ENCODE assay signal across 2 cellular contexts in the genomic region with DNA sequence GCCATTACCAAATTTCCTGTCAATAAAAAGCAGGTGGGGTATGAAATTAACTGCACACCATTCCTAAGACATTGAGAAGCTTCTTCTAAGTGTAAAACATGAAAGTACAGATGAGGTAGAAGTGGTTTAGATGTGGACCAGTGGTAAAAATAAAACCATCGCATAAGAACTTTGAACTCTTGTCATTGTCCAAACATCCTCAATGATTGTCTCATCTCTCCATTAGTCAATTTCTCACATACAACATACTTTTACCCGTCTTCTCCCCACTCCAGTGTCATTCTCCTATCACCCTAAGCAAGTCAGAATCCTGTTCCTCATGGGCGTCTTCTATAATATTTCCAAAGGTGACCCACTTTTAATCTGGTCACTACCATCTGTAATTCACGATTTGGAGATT.
TF ChIP-seq lines count a peak whose summit lies in the region.

No MANE protein-coding gene starts in this region.

TF ChIP-seq in K562, 482 proteins besides CTCF, POLR2A, EP300 and RAD21:
- TF ChIP-seq, protein P1, sequence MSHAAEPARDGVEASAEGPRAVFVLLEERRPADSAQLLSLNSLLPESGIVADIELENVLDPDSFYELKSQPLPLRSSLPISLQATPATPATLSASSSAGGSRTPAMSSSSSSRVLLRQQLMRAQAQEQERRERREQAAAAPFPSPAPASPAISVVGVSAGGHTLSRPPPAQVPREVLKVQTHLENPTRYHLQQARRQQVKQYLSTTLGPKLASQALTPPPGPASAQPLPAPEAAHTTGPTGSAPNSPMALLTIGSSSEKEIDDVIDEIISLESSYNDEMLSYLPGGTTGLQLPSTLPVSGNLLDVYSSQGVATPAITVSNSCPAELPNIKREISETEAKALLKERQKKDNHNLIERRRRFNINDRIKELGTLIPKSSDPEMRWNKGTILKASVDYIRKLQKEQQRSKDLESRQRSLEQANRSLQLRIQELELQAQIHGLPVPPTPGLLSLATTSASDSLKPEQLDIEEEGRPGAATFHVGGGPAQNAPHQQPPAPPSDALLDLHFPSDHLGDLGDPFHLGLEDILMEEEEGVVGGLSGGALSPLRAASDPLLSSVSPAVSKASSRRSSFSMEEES (CRISPR knock-in tag; IDR thresholded peaks at IDR 0.05), result no peak
- TF ChIP-seq SRSF3 (IDR thresholded peaks at IDR 0.05; ENCODE audit: insufficient read depth, low read length) (no peak), ZNF764 (CRISPR knock-in tag; IDR thresholded peaks at IDR 0.05; ENCODE audit: low read depth) (no peak), HOXB6 (CRISPR knock-in tag; IDR thresholded peaks at IDR 0.05; ENCODE audit: borderline replicate concordance) (no peak), ZNF551 (CRISPR knock-in tag; IDR thresholded peaks at IDR 0.05) (no peak), CAMTA2 (CRISPR knock-in tag; conservative IDR thresholded peaks at IDR 0.05) (no peak), GATAD2B (IDR thresholded peaks at IDR 0.05; ENCODE audit: borderline replicate concordance) (no peak), NRF1 (conservative IDR thresholded peaks at IDR 0.05 in 1 of 2, IDR thresholded peaks at IDR 0.05 in 1 of 2) (no peak), ZEB2 (IDR thresholded peaks at IDR 0.05) (no peak), JUND (IDR thresholded peaks at IDR 0.05; ENCODE audit: borderline replicate concordance, low read depth, low read length) (no peak), JUND (tag; IDR thresholded peaks at IDR 0.05; ENCODE audit: borderline replicate concordance, low read depth, low read length) (no peak)
- TF ChIP-seq, protein P2, sequence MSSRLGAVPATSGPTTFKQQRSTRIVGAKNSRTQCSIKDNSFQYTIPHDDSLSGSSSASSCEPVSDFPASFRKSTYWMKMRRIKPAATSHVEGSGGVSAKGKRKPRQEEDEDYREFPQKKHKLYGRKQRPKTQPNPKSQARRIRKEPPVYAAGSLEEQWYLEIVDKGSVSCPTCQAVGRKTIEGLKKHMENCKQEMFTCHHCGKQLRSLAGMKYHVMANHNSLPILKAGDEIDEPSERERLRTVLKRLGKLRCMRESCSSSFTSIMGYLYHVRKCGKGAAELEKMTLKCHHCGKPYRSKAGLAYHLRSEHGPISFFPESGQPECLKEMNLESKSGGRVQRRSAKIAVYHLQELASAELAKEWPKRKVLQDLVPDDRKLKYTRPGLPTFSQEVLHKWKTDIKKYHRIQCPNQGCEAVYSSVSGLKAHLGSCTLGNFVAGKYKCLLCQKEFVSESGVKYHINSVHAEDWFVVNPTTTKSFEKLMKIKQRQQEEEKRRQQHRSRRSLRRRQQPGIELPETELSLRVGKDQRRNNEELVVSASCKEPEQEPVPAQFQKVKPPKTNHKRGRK (tag; IDR thresholded peaks at IDR 0.05), result no peak
- TF ChIP-seq, protein P3, sequence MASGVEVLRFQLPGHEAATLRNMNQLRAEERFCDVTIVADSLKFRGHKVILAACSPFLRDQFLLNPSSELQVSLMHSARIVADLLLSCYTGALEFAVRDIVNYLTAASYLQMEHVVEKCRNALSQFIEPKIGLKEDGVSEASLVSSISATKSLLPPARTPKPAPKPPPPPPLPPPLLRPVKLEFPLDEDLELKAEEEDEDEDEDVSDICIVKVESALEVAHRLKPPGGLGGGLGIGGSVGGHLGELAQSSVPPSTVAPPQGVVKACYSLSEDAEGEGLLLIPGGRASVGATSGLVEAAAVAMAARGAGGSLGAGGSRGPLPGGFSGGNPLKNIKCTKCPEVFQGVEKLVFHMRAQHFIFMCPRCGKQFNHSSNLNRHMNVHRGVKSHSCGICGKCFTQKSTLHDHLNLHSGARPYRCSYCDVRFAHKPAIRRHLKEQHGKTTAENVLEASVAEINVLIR (CRISPR knock-in tag; IDR thresholded peaks at IDR 0.05), result no peak
- TF ChIP-seq, protein P4, sequence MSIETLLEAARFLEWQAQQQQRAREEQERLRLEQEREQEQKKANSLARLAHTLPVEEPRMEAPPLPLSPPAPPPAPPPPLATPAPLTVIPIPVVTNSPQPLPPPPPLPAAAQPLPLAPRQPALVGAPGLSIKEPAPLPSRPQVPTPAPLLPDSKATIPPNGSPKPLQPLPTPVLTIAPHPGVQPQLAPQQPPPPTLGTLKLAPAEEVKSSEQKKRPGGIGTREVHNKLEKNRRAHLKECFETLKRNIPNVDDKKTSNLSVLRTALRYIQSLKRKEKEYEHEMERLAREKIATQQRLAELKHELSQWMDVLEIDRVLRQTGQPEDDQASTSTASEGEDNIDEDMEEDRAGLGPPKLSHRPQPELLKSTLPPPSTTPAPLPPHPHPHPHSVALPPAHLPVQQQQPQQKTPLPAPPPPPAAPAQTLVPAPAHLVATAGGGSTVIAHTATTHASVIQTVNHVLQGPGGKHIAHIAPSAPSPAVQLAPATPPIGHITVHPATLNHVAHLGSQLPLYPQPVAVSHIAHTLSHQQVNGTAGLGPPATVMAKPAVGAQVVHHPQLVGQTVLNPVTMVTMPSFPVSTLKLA (conservative IDR thresholded peaks at IDR 0.05), result no peak
- TF ChIP-seq, protein P5, sequence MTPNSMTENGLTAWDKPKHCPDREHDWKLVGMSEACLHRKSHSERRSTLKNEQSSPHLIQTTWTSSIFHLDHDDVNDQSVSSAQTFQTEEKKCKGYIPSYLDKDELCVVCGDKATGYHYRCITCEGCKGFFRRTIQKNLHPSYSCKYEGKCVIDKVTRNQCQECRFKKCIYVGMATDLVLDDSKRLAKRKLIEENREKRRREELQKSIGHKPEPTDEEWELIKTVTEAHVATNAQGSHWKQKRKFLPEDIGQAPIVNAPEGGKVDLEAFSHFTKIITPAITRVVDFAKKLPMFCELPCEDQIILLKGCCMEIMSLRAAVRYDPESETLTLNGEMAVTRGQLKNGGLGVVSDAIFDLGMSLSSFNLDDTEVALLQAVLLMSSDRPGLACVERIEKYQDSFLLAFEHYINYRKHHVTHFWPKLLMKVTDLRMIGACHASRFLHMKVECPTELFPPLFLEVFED (CRISPR knock-in tag; conservative IDR thresholded peaks at IDR 0.05), result no peak
- TF ChIP-seq, protein P6, sequence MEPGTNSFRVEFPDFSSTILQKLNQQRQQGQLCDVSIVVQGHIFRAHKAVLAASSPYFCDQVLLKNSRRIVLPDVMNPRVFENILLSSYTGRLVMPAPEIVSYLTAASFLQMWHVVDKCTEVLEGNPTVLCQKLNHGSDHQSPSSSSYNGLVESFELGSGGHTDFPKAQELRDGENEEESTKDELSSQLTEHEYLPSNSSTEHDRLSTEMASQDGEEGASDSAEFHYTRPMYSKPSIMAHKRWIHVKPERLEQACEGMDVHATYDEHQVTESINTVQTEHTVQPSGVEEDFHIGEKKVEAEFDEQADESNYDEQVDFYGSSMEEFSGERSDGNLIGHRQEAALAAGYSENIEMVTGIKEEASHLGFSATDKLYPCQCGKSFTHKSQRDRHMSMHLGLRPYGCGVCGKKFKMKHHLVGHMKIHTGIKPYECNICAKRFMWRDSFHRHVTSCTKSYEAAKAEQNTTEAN (CRISPR knock-in tag; IDR thresholded peaks at IDR 0.05), result no peak

TF ChIP-seq in liver, 16 proteins besides CTCF, POLR2A, EP300 and RAD21:
- TF ChIP-seq, protein P7, sequence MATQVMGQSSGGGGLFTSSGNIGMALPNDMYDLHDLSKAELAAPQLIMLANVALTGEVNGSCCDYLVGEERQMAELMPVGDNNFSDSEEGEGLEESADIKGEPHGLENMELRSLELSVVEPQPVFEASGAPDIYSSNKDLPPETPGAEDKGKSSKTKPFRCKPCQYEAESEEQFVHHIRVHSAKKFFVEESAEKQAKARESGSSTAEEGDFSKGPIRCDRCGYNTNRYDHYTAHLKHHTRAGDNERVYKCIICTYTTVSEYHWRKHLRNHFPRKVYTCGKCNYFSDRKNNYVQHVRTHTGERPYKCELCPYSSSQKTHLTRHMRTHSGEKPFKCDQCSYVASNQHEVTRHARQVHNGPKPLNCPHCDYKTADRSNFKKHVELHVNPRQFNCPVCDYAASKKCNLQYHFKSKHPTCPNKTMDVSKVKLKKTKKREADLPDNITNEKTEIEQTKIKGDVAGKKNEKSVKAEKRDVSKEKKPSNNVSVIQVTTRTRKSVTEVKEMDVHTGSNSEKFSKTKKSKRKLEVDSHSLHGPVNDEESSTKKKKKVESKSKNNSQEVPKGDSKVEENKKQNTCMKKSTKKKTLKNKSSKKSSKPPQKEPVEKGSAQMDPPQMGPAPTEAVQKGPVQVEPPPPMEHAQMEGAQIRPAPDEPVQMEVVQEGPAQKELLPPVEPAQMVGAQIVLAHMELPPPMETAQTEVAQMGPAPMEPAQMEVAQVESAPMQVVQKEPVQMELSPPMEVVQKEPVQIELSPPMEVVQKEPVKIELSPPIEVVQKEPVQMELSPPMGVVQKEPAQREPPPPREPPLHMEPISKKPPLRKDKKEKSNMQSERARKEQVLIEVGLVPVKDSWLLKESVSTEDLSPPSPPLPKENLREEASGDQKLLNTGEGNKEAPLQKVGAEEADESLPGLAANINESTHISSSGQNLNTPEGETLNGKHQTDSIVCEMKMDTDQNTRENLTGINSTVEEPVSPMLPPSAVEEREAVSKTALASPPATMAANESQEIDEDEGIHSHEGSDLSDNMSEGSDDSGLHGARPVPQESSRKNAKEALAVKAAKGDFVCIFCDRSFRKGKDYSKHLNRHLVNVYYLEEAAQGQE (IDR thresholded peaks at IDR 0.05), result no peak
- TF ChIP-seq HNF4A (conservative IDR thresholded peaks at IDR 0.05), result peak; percentile 46 to 52
